ENCODE assay signal across 23 cellular contexts in the genomic region with DNA sequence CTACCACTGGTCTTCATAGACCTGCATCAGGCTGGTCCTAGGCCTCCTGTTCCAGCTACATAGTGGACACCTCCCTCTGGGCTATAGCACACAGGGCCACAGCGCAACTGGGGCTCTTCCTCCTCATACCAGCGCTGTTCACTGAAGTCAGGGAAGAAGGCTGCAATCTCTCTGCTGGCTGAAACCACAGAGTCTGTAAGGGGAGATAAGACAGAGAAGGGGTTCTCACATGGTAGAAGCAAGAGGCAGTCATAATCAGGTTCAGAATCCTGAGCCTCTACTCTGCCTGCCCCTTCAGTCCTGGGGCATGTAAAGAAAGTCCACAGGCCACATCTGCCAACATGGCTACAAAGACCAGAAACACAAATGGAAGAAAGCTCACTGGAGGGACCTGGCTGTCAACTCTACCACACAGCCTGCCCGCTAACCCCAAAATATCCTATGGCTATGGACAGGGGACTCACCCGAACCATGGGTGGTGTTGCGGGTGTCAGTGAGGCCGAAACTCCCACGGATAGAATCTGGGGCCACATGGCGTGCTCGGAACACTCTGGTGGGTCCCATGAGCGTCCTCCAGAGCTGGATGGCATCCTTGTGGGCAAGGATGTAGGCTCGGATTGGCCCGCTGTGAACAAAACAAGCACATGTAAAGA. TPM values are rescaled to one million over a fixed set of nuclear protein-coding genes. Genes with fewer than 3 reads are reported as not detected.
"Had no signal": no experiment of that assay in that cellular context is flagged by ENCODE, and none has a peak within 500 bp of the region (broad histone marks: within the 10 kb centered on the region; RNA-seq: fewer than 3 reads in every experiment).

No MANE protein-coding gene starts in this region.

- DNase-seq: Karpas-422, KG1, MG63, NCI-H1092, NCI-H1105 treated with DMSO at 0.1 percent for 48 hours, NCI-H1417 treated with DMSO at 0.1 percent for 48 hours, NCI-H146, NCI-H187, NCI-H2029, NCI-H2081 treated with DMSO at 0.1 percent for 48 hours, NCI-H2171, NCI-H226, NCI-H446, NCI-H510A, NCI-H524 treated with DMSO at 0.1 percent for 48 hours, NCI-H69, NCI-H774, PC-3, SHP77, SK-N-SH had no signal

- H3K9me3 ChIP-seq: MG63, SK-N-SH had no signal

- H3K27ac ChIP-seq: RWPE1 had no signal

- H3K4me2 ChIP-seq: SK-N-SH had no signal

- H3K27me3 ChIP-seq: MG63 had no signal

- H3K9ac ChIP-seq: SK-N-SH had no signal

- H3K4me3 ChIP-seq: MG63 had no signal

RNA-seq across cellular contexts. Expression of a gene that starts 38.7 kb away (rescaled TPM):
- total RNA-seq: HT1080, PC-3, SK-MEL-5 had no signal
- polyA plus RNA-seq: SK-N-SH had no signal
